6 cellular contexts compared by ENCODE assay signal in genomic region chrY:19015213-19015612, GRCh38.
"Had no signal": no experiment of that assay in that cellular context is flagged by ENCODE, and none has a peak within 500 bp of the region (broad histone marks: within the 10 kb centered on the region; RNA-seq: fewer than 3 reads in every experiment).

No MANE protein-coding gene starts in this region.

- H3K4me1 Mint-ChIP-seq: IgD-negative memory B cell had no signal

- H3K27ac ChIP-seq: HL-60, KMS-11 had no signal

- H3K27ac Mint-ChIP-seq: IgD-negative memory B cell had no signal

- DNase-seq: IMR-90, KG1 had no signal

- H3K4me2 ChIP-seq: KMS-11 had no signal

- H3K4me3 ChIP-seq: K562 had no signal

- H3K27me3 Mint-ChIP-seq: IgD-negative memory B cell had no signal

- H3K4me3 Mint-ChIP-seq: IgD-negative memory B cell had no signal

- H3K36me3 Mint-ChIP-seq: IgD-negative memory B cell had no signal

- H3K9ac ChIP-seq: KMS-11 had no signal

- H3K9me3 Mint-ChIP-seq: IgD-negative memory B cell had no signal

- ATAC-seq: K562 had no signal
